In genomic region chr14:82420874-82421273, GRCh38 we compare ENCODE assay signal across 17 cellular contexts.
A peak's percentile ranks its signal among the peaks of the same experiment; 100 is the strongest.
DNase-seq lines count a peak whose midpoint lies in the region; ATAC-seq, FAIRE-seq and TF ChIP-seq lines count a peak whose summit lies in the region.
"Had no signal": no experiment of that assay in that cellular context is flagged by ENCODE, and none has a peak within 500 bp of the region (broad histone marks: within the 10 kb centered on the region; RNA-seq: fewer than 3 reads in every experiment).

No MANE protein-coding gene starts in this region.

- H3K4me1 ChIP-seq in left ventricle myocardium inferior: no peaks in the 10 kb centered on the region
- no peaks in the 10 kb centered on the region for H3K4me1 ChIP-seq in colonic mucosa
- H3K4me1 ChIP-seq: A549 had no signal

- H3K27ac ChIP-seq in left ventricle myocardium inferior (replicated peaks): peak overlapping the region; percentile 47
- no peak overlapping the region for H3K27ac ChIP-seq in colonic mucosa
- H3K27ac ChIP-seq: A549, HL-60 had no signal

- H3K4me3 ChIP-seq in left ventricle myocardium inferior: no peak overlapping the region
- H3K4me3 ChIP-seq in colonic mucosa: no peak overlapping the region
- H3K4me3 ChIP-seq: A549 had no signal

- no peaks in the 10 kb centered on the region for H3K36me3 ChIP-seq in left ventricle myocardium inferior
- no peaks in the 10 kb centered on the region for H3K36me3 ChIP-seq in colonic mucosa

- TF ChIP-seq POLR2A in GM12891 (IDR thresholded peaks at IDR 0.05; ENCODE audit: low read depth, low read length): no peak

- FAIRE-seq in GM12891 (lab: Jason Lieb, UNC): no peak
- FAIRE-seq: A549, D721Med had no signal

- in situ Hi-C loops in G401 (cut with HindIII; ENCODE audit: low sequenced_read_pairs): no loop called here

- ATAC-seq in sciatic nerve (peak; percentile 62), GM18907 (IDR thresholded peaks at IDR 0.05; ENCODE audit: unreplicated experiment) (no peak)
- ATAC-seq: A549; CD8-positive, alpha-beta T cell; HCT116 had no signal

- TF ChIP-seq CTCF in left ventricle myocardium inferior (IDR thresholded peaks at IDR 0.05; ENCODE audit: borderline replicate concordance) (no peak), colonic mucosa (IDR thresholded peaks at IDR 0.05) (no peak)

- intact Hi-C loops in left ventricle myocardium inferior (cut with micrococcal nuclease) (no loop called here), sciatic nerve (cut with DNase I) (no loop called here), colonic mucosa (cut with DNase I) (no loop called here)

- H3K9me3 ChIP-seq in left ventricle myocardium inferior (replicated peaks) (peaks cover 37% of the 10 kb centered on the region), colonic mucosa (peaks cover 6% of the 10 kb centered on the region)
- H3K9me3 ChIP-seq: A549 had no signal

- H3K27me3 ChIP-seq in left ventricle myocardium inferior (ENCODE audit: low read depth) (no peaks in the 10 kb centered on the region), colonic mucosa (no peaks in the 10 kb centered on the region)

- DNase-seq in Ammon's horn (ENCODE audit: low spot score): peak; percentile 15
- peak; percentile 75 for DNase-seq in G401 (ENCODE audit: low spot score)
- DNase-seq in left ventricle myocardium inferior: peak; percentile 28
- DNase-seq in sciatic nerve (ENCODE audit: low spot score): no peak
- DNase-seq in colonic mucosa: no peak
- DNase-seq in GM12891 (ENCODE audit: insufficient read length, low spot score): no peak
- DNase-seq: CD8-positive, alpha-beta T cell; COR-L47; DMS153; DMS79 treated with DMSO at 0.1 percent for 48 hours; EL; GDM1 had no signal

- H3K9ac ChIP-seq in colonic mucosa (ENCODE audit: low read depth in 2 of 2, low read length in 2 of 2): no peak overlapping the region

TF ChIP-seq in GM12891, 5 proteins besides CTCF, POLR2A, EP300 and RAD21:
- TF ChIP-seq POLR2AphosphoS5 (IDR thresholded peaks at IDR 0.05; ENCODE audit: low read depth, low read length) (no peak), SPI1 (IDR thresholded peaks at IDR 0.05; ENCODE audit: low read depth, low read length) (no peak), TAF1 (IDR thresholded peaks at IDR 0.05; ENCODE audit: low read depth, low read length) (no peak), PAX5 (IDR thresholded peaks at IDR 0.05; ENCODE audit: insufficient read depth, low read length, severe bottlenecking) (no peak), POU2F2 (IDR thresholded peaks at IDR 0.05; ENCODE audit: low read depth, low read length) (no peak)
TF ChIP-seq in GM12891: peak in this region for 0.

Comparison
In these comparisons a context has a peak if more than half of its experiments do, and no peak if none do; other contexts are left out.
1. DNase-seq: peak in Ammon's horn (single experiment), G401 (single experiment) and left ventricle myocardium inferior (single experiment); none in sciatic nerve (single experiment), colonic mucosa (single experiment) and GM12891 (single experiment).